ENCODE assay signal across 25 cellular contexts in genomic region chr1:228884196-228884595, GRCh38.
"Had no signal": no experiment of that assay in that cellular context is flagged by ENCODE, and none has a peak within 500 bp of the region (broad histone marks: within the 10 kb centered on the region; RNA-seq: fewer than 3 reads in every experiment).

No MANE protein-coding gene starts in this region.

- H3K4me3 ChIP-seq: right atrium auricular region, testis, transverse colon, uterus had no signal

- H3K9me3 Mint-ChIP-seq: activated naive CD4-positive, alpha-beta T cell treated with anti-CD3 and anti-CD28 coated beads, Interleukin-2, amount 50 U/mL, for 24 hours; immature natural killer cell; natural killer cell treated with Interleukin-12 subunit alpha and Interleukin-12 subunit beta and Interleukin-15 and Interleukin-18, amount 100 ng/mL, for 72 hours had no signal

- H3K4me1 ChIP-seq: right atrium auricular region, testis, transverse colon, uterus had no signal

- H3K9me3 ChIP-seq: right atrium auricular region, testis, transverse colon, uterus had no signal

- H3K4me1 Mint-ChIP-seq: immature natural killer cell had no signal

- ATAC-seq: activated CD4-positive, CD25-positive, alpha-beta regulatory T cell treated with anti-CD3 and anti-CD28 coated beads, Interleukin-2, amount 50 U/mL, for 24 hours; activated naive CD8-positive, alpha-beta T cell treated with anti-CD3 and anti-CD28 coated beads, Interleukin-2, amount 50 U/mL, for 24 hours; esophagus mucosa; natural killer cell treated with Interleukin-12 subunit alpha and Interleukin-12 subunit beta and Interleukin-15 and Interleukin-18, amount 100 ng/mL, for 72 hours; T-helper 17 cell had no signal

- H3K27me3 Mint-ChIP-seq: activated naive CD4-positive, alpha-beta T cell treated with anti-CD3 and anti-CD28 coated beads, Interleukin-2, amount 50 U/mL, for 24 hours; dendritic cell treated with granulocyte-macrophage colony-stimulating factor and Interleukin-4, amounts not matched to agents 40 ng/mL and 50 ng/mL, for 4 days had no signal

- H3K27ac ChIP-seq: right atrium auricular region, testis, transverse colon, uterus, WERI-Rb-1 had no signal

- H3K36me3 ChIP-seq: right atrium auricular region, transverse colon, uterus, WERI-Rb-1 had no signal

- H3K36me3 Mint-ChIP-seq: activated CD4-positive, alpha-beta memory T cell treated with anti-CD3 and anti-CD28 coated beads for 36 hours; activated naive CD4-positive, alpha-beta T cell treated with anti-CD3 and anti-CD28 coated beads, Interleukin-2, amount 50 U/mL, for 24 hours; natural killer cell treated with Interleukin-12 subunit alpha and Interleukin-12 subunit beta and Interleukin-15 and Interleukin-18, amount 100 ng/mL, for 72 hours had no signal

- H3K27ac Mint-ChIP-seq: activated CD4-positive, alpha-beta memory T cell treated with anti-CD3 and anti-CD28 coated beads for 36 hours; activated CD4-positive, alpha-beta T cell treated with anti-CD3 and anti-CD28 coated beads, Interleukin-2, amount 10 ng/mL, durations not matched to agents 24 days and 14 days; activated naive CD4-positive, alpha-beta T cell treated with anti-CD3 and anti-CD28 coated beads, Interleukin-2, amount 50 U/mL, for 24 hours; activated naive CD8-positive, alpha-beta T cell treated with anti-CD3 and anti-CD28 coated beads, Interleukin-2, amount 50 U/mL, for 24 hours; activated T-helper 2 cell treated with anti-CD3 and anti-CD28 coated beads, Interferon-gamma antibody, Interleukin-2, Interleukin-4, amounts not matched to agents 10 μg/mL and 5 μg/mL and 100 μg/mL, durations not matched to agents 14 hours and 24 hours and 36 hours; dendritic cell treated with granulocyte-macrophage colony-stimulating factor and Interleukin-4, amounts not matched to agents 40 ng/mL and 50 ng/mL, for 4 days; endodermal cell; immature natural killer cell; natural killer cell treated with Interleukin-12 subunit alpha and Interleukin-12 subunit beta and Interleukin-15 and Interleukin-18, amount 100 ng/mL, for 72 hours; T-helper 17 cell had no signal

- H3K4me3 Mint-ChIP-seq: activated CD4-positive, alpha-beta memory T cell treated with anti-CD3 and anti-CD28 coated beads for 36 hours; activated CD4-positive, alpha-beta T cell treated with anti-CD3 and anti-CD28 coated beads, Interleukin-2, amount 10 ng/mL, durations not matched to agents 24 days and 14 days; activated naive CD4-positive, alpha-beta T cell treated with anti-CD3 and anti-CD28 coated beads, Interleukin-2, amount 50 U/mL, for 24 hours; activated naive CD8-positive, alpha-beta T cell treated with anti-CD3 and anti-CD28 coated beads, Interleukin-2, amount 50 U/mL, for 24 hours; dendritic cell treated with granulocyte-macrophage colony-stimulating factor and Interleukin-4, amounts not matched to agents 40 ng/mL and 50 ng/mL, for 4 days; endodermal cell; immature natural killer cell; natural killer cell treated with Interleukin-12 subunit alpha and Interleukin-12 subunit beta and Interleukin-15 and Interleukin-18, amount 100 ng/mL, for 72 hours; T-helper 17 cell had no signal

- H3K27me3 ChIP-seq: right atrium auricular region, testis, transverse colon, uterus had no signal

- DNase-seq: activated CD4-positive, alpha-beta memory T cell treated with anti-CD3 and anti-CD28 coated beads for 36 hours; activated CD4-positive, alpha-beta T cell treated with anti-CD3 and anti-CD28 coated beads, Interleukin-2, amount 10 ng/mL, durations not matched to agents 24 days and 14 days; activated naive CD8-positive, alpha-beta T cell treated with anti-CD3 and anti-CD28 coated beads, Interleukin-2, amount 50 U/mL, for 24 hours; activated T-cell treated with anti-CD3 and anti-CD28 coated beads, Interleukin-2, amount 50 U/mL, for 48 hours; amygdala; central memory CD4-positive, alpha-beta T cell; foreskin fibroblast; hypothalamus; immature natural killer cell; stimulated activated CD4-positive, alpha-beta T cell treated with anti-CD3 and anti-CD28 coated beads, Interleukin-2, amount 100 ng/mL, for 48 hours; stimulated activated naive CD4-positive, alpha-beta T cell treated with Interleukin-2 at 50 U/mL for 16 hours; T-helper 17 cell; T1000; testis; transverse colon; uterus; WERI-Rb-1 had no signal
